Comparison of ENCODE assay signal across 1 cellular context in the genomic region with DNA sequence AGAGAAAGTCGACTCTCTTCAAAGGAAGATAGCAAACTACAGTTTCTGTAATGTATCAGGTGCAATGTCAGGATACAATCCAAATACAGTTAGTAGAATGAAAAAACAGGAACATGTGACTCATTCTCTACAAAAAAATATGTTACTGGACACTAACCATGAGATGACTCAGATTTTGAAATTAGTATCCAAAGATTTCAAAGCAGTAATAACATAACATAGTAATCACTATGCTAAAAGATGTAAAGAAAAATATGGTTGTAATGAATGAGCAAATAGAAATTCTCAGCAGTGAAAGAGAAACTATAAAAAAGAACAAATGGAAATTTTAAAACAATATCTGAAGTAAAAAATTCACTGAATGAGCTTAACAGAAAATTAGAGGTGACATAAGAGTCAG.
TF ChIP-seq lines count a peak whose summit lies in the region.

No MANE protein-coding gene starts in this region.

TF ChIP-seq in IMR-90, 13 proteins besides CTCF, POLR2A, EP300 and RAD21 (continued from another document):
- TF ChIP-seq RFX5 (IDR thresholded peaks at IDR 0.05; ENCODE audit: low read depth, low read length) (no peak), BHLHE40 (IDR thresholded peaks at IDR 0.05; ENCODE audit: low read depth, low read length) (no peak), CEBPB (IDR thresholded peaks at IDR 0.05; ENCODE audit: low read depth, low read length) (no peak), CHD1 (IDR thresholded peaks at IDR 0.05; ENCODE audit: low read depth, low read length) (no peak), FOS (IDR thresholded peaks at IDR 0.05; ENCODE audit: low read depth, low read length) (no peak), RCOR1 (IDR thresholded peaks at IDR 0.05; ENCODE audit: insufficient replicate concordance, low read length) (no peak)
- TF ChIP-seq, protein P1, sequence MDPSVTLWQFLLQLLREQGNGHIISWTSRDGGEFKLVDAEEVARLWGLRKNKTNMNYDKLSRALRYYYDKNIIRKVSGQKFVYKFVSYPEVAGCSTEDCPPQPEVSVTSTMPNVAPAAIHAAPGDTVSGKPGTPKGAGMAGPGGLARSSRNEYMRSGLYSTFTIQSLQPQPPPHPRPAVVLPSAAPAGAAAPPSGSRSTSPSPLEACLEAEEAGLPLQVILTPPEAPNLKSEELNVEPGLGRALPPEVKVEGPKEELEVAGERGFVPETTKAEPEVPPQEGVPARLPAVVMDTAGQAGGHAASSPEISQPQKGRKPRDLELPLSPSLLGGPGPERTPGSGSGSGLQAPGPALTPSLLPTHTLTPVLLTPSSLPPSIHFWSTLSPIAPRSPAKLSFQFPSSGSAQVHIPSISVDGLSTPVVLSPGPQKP (IDR thresholded peaks at IDR 0.05; ENCODE audit: borderline replicate concordance, low read depth, low read length): no peak
- TF ChIP-seq, protein P2, sequence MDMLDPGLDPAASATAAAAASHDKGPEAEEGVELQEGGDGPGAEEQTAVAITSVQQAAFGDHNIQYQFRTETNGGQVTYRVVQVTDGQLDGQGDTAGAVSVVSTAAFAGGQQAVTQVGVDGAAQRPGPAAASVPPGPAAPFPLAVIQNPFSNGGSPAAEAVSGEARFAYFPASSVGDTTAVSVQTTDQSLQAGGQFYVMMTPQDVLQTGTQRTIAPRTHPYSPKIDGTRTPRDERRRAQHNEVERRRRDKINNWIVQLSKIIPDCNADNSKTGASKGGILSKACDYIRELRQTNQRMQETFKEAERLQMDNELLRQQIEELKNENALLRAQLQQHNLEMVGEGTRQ (IDR thresholded peaks at IDR 0.05; ENCODE audit: low read depth, low read length): peak; percentile 27; the same call in 1 of the 2 replicates
TF ChIP-seq in IMR-90: peak in this region for 1.
